In genomic region chr6:127100510-127101140, GRCh38 we compare ENCODE assay signal across 11 cellular contexts. TPM values are rescaled to one million over a fixed set of nuclear protein-coding genes. Genes with fewer than 3 reads are reported as not detected.
DNase-seq lines count a peak whose midpoint lies in the region; ATAC-seq, FAIRE-seq and TF ChIP-seq lines count a peak whose summit lies in the region.
"Had no signal": no experiment of that assay in that cellular context is flagged by ENCODE, and none has a peak within 500 bp of the region (broad histone marks: within the 10 kb centered on the region; RNA-seq: fewer than 3 reads in every experiment).

No MANE protein-coding gene starts in this region.

- no peaks in the 10 kb centered on the region for H3K4me1 ChIP-seq in kidney (ENCODE audit: control insufficient read depth in 1 of 2, insufficient read depth in 1 of 2, low read depth in 1 of 2, low read length in 2 of 2)
- H3K4me1 ChIP-seq: vagina had no signal

- intact Hi-C loops in kidney (cut with DNase I): no loop called here
- intact Hi-C loops in activated T-helper 2 cell treated with anti-CD3 and anti-CD28 coated beads, Interferon-gamma antibody, Interleukin-2, Interleukin-4, amounts not matched to agents 10 μg/mL and 5 μg/mL and 100 μg/mL, durations not matched to agents 14 hours and 24 hours and 36 hours (cut with micrococcal nuclease): no loop called here

- no peaks in the 10 kb centered on the region for H3K9me3 ChIP-seq in kidney (ENCODE audit: control insufficient read depth in 1 of 2, low read length in 2 of 2)
- H3K9me3 ChIP-seq: vagina had no signal

- TF ChIP-seq CTCF in AG09309 (IDR thresholded peaks at IDR 0.05; ENCODE audit: control insufficient read depth, insufficient read depth, low read depth, low read length, missing control alignments) (no peak), WTC11 (IDR thresholded peaks at IDR 0.05) (no peak), kidney (IDR thresholded peaks at IDR 0.05; ENCODE audit: borderline replicate concordance, extremely low read depth, insufficient read depth) (no peak)

- H3K9me3 Mint-ChIP-seq in WTC11: no peaks in the 10 kb centered on the region
- no peaks in the 10 kb centered on the region for H3K9me3 Mint-ChIP-seq in activated T-helper 2 cell treated with anti-CD3 and anti-CD28 coated beads, Interferon-gamma antibody, Interleukin-2, Interleukin-4, amounts not matched to agents 10 μg/mL and 5 μg/mL and 100 μg/mL, durations not matched to agents 14 hours and 24 hours and 36 hours

- H3K4me3 ChIP-seq in AG09309 (ENCODE audit: control insufficient read depth, low read depth, low read length) (no peak overlapping the region), kidney (ENCODE audit: low read length in 2 of 2) (no peak overlapping the region)
- H3K4me3 ChIP-seq: vagina had no signal

- FAIRE-seq in kidney (lab: Jason Lieb, UNC): peak; percentile 87

- DNase-seq in AG09309 (ENCODE audit: low read depth) (peak; percentile 11), Kasumi-1 (lab: John Stamatoyannopoulos, UW) (peak; percentile 76 to 86), WTC11 (ENCODE audit: low spot score) (no peak), kidney (no peak), T-helper 2 cell (no peak)
- no peak for DNase-seq in activated T-helper 2 cell treated with anti-CD3 and anti-CD28 coated beads, Interferon-gamma antibody, Interleukin-2, Interleukin-4, amounts not matched to agents 10 μg/mL and 5 μg/mL and 100 μg/mL, durations not matched to agents 14 hours and 24 hours and 36 hours (ENCODE audit: low spot score)
- DNase-seq: DND-41 had no signal

- H3K4me3 Mint-ChIP-seq in WTC11: no peak overlapping the region
- H3K4me3 Mint-ChIP-seq in activated T-helper 2 cell treated with anti-CD3 and anti-CD28 coated beads, Interferon-gamma antibody, Interleukin-2, Interleukin-4, amounts not matched to agents 10 μg/mL and 5 μg/mL and 100 μg/mL, durations not matched to agents 14 hours and 24 hours and 36 hours (ENCODE audit: low read depth): no peak overlapping the region

- CTCF ChIA-PET in WTC11 (lab: Charles Lee): interaction anchor here (0.6 kb wide), 1 partner anchor 108 kb away, joined by 3 read pairs; no protein-coding TSS in a partner anchor

- H3K27ac ChIP-seq in kidney (ENCODE audit: low read depth in 2 of 2, low read length in 2 of 2): no peak overlapping the region
- H3K27ac ChIP-seq: vagina had no signal

- H3K27ac Mint-ChIP-seq in WTC11: no peak overlapping the region
- no peak overlapping the region for H3K27ac Mint-ChIP-seq in activated T-helper 2 cell treated with anti-CD3 and anti-CD28 coated beads, Interferon-gamma antibody, Interleukin-2, Interleukin-4, amounts not matched to agents 10 μg/mL and 5 μg/mL and 100 μg/mL, durations not matched to agents 14 hours and 24 hours and 36 hours

- H3K4me1 Mint-ChIP-seq in WTC11: no peaks in the 10 kb centered on the region
- no peaks in the 10 kb centered on the region for H3K4me1 Mint-ChIP-seq in activated T-helper 2 cell treated with anti-CD3 and anti-CD28 coated beads, Interferon-gamma antibody, Interleukin-2, Interleukin-4, amounts not matched to agents 10 μg/mL and 5 μg/mL and 100 μg/mL, durations not matched to agents 14 hours and 24 hours and 36 hours (ENCODE audit: low read depth)

- H3K36me3 ChIP-seq in kidney (ENCODE audit: control insufficient read depth in 1 of 2, insufficient read depth in 2 of 2, low read length in 2 of 2): no peaks in the 10 kb centered on the region
- H3K36me3 ChIP-seq: vagina had no signal

- H3K36me3 Mint-ChIP-seq in WTC11: no peaks in the 10 kb centered on the region
- no peaks in the 10 kb centered on the region for H3K36me3 Mint-ChIP-seq in activated T-helper 2 cell treated with anti-CD3 and anti-CD28 coated beads, Interferon-gamma antibody, Interleukin-2, Interleukin-4, amounts not matched to agents 10 μg/mL and 5 μg/mL and 100 μg/mL, durations not matched to agents 14 hours and 24 hours and 36 hours (ENCODE audit: low read depth)

- no peak overlapping the region for H3K9ac ChIP-seq in kidney (ENCODE audit: low read length in 2 of 2)

- peak; percentile 78 for ATAC-seq in WTC11
- no peak for ATAC-seq in GM19455 (IDR thresholded peaks at IDR 0.05; ENCODE audit: unreplicated experiment)
- no peak for ATAC-seq in HG03439 (IDR thresholded peaks at IDR 0.05; ENCODE audit: unreplicated experiment)

- no peaks in the 10 kb centered on the region for H3K27me3 Mint-ChIP-seq in WTC11 (ENCODE audit: low read depth)
- no peaks in the 10 kb centered on the region for H3K27me3 Mint-ChIP-seq in activated T-helper 2 cell treated with anti-CD3 and anti-CD28 coated beads, Interferon-gamma antibody, Interleukin-2, Interleukin-4, amounts not matched to agents 10 μg/mL and 5 μg/mL and 100 μg/mL, durations not matched to agents 14 hours and 24 hours and 36 hours (ENCODE audit: low read depth)

- POLR2A ChIA-PET in WTC11 (lab: Charles Lee): no interaction called here

TF ChIP-seq in WTC11, 78 proteins besides CTCF, POLR2A, EP300 and RAD21:
- TF ChIP-seq FOXP4 (CRISPR knock-in tag; IDR thresholded peaks at IDR 0.05) (no peak), ATF3 (CRISPR knock-in tag; conservative IDR thresholded peaks at IDR 0.05) (no peak), ZNF232 (CRISPR knock-in tag; IDR thresholded peaks at IDR 0.05) (no peak), NFE2L1 (CRISPR knock-in tag; IDR thresholded peaks at IDR 0.05) (no peak), PRRX2 (CRISPR knock-in tag; IDR thresholded peaks at IDR 0.05) (no peak), ELF4 (CRISPR knock-in tag; IDR thresholded peaks at IDR 0.05; ENCODE audit: low read depth) (no peak)

RNA-seq across cellular contexts. Expression of gene RSPO3, which starts 17.8 kb away (rescaled TPM):
- total RNA-seq in WTC11 (2021): 0.14 TPM in 1 of 3 replicates, not detected in the others
- total RNA-seq in kidney: 8.9 TPM
- 1.2 TPM for polyA plus RNA-seq in kidney (ENCODE audit: insufficient read depth, low read depth, low replicate concordance)
- not detected in 2 replicates for total RNA-seq in activated T-helper 2 cell treated with anti-CD3 and anti-CD28 coated beads, Interferon-gamma antibody, Interleukin-2, Interleukin-4, amounts not matched to agents 10 μg/mL and 5 μg/mL and 100 μg/mL, durations not matched to agents 14 hours and 24 hours and 36 hours
- total RNA-seq: T-helper 1 cell treated with Interleukin-12 subunit alpha and Interleukin-12 subunit beta and Interleukin-4 antibody, amounts not matched to agents 30 ng/mL and 1 ng/mL, for 36 hours had no signal

Comparison
In these comparisons a context has a peak if more than half of its experiments do, and no peak if none do; other contexts are left out.
1. DNase-seq: peak in AG09309 (single experiment) and Kasumi-1 (2 of 2); none in WTC11 (single experiment), kidney (single experiment), activated T-helper 2 cell treated with anti-CD3 and anti-CD28 coated beads, Interferon-gamma antibody, Interleukin-2, Interleukin-4, amounts not matched to agents 10 μg/mL and 5 μg/mL and 100 μg/mL, durations not matched to agents 14 hours and 24 hours and 36 hours (single experiment) and T-helper 2 cell (0 of 5).